8 cellular contexts compared by ENCODE assay signal in genomic region chr15:58731756-58732535, GRCh38. TPM values are rescaled to one million over a fixed set of nuclear protein-coding genes. Genes with fewer than 3 reads are reported as not detected.
DNase-seq lines count a peak whose midpoint lies in the region; ATAC-seq, FAIRE-seq and TF ChIP-seq lines count a peak whose summit lies in the region.

No MANE protein-coding gene starts in this region.

- H3K27me3 ChIP-seq in CD4-positive, CD25-positive, alpha-beta regulatory T cell (ENCODE audit: control insufficient read depth, insufficient read depth, low read length) = no peaks in the 10 kb centered on the region
- H3K27me3 ChIP-seq in endothelial cell of umbilical vein (ENCODE audit: control insufficient read depth in 2 of 2, insufficient read depth in 2 of 2, low read length in 2 of 2) = no peaks in the 10 kb centered on the region

- TF ChIP-seq CTCF in endothelial cell of umbilical vein (IDR thresholded peaks at IDR 0.05; ENCODE audit: extremely low read depth in 1 of 2, insufficient read depth in 1 of 2, low read depth in 1 of 2, low read length in 2 of 2) = no peak

- H3K9ac ChIP-seq in endothelial cell of umbilical vein (replicated peaks; ENCODE audit: extremely low read depth, insufficient read depth, low read length) = no peak overlapping the region

- H3K4me1 Mint-ChIP-seq in CD4-positive, CD25-positive, alpha-beta regulatory T cell = peaks cover 53 to 85% (median 67%) of the 10 kb centered on the region in 4 donors
- H3K4me1 Mint-ChIP-seq in naive B cell = peaks cover 48 to 78% (median 56%) of the 10 kb centered on the region in 3 donors
- peaks cover 26% of the 10 kb centered on the region for H3K4me1 Mint-ChIP-seq in activated CD8-positive, alpha-beta T cell treated with anti-CD3 and anti-CD28 coated beads, Interleukin-2, amount 10 ng/mL, durations not matched to agents 7 days and 5 days (ENCODE audit: low read depth)

- intact Hi-C loops in endothelial cell of umbilical vein (cut with micrococcal nuclease) = no loop called here

- H2AFZ ChIP-seq in endothelial cell of umbilical vein (ENCODE audit: low read depth, low read length) = no peak overlapping the region

- H3K9me1 ChIP-seq in endothelial cell of umbilical vein (replicated peaks; ENCODE audit: control insufficient read depth, extremely low read depth, insufficient read depth, low read length) = no peaks in the 10 kb centered on the region

- peaks cover 38% of the 10 kb centered on the region for H3K4me1 ChIP-seq in CD4-positive, CD25-positive, alpha-beta regulatory T cell (ENCODE audit: control insufficient read depth, insufficient read depth, low read length, poor library complexity, severe bottlenecking)
- no peaks in the 10 kb centered on the region for H3K4me1 ChIP-seq in endothelial cell of umbilical vein (ENCODE audit: control insufficient read depth, extremely low read depth, insufficient read depth, low read length)

- no peak overlapping the region for H3K27ac ChIP-seq in CD4-positive, CD25-positive, alpha-beta regulatory T cell (ENCODE audit: insufficient read depth, low read length, poor library complexity, severe bottlenecking)
- H3K27ac ChIP-seq in endothelial cell of umbilical vein (ENCODE audit: insufficient read depth, low read depth, low read length) = no peak overlapping the region

- H3K79me2 ChIP-seq in endothelial cell of umbilical vein (ENCODE audit: control insufficient read depth, insufficient read depth, low read length) = peaks cover 89% of the 10 kb centered on the region

- peak in 1 of 3 donors; percentile 34 for DNase-seq in CD4-positive, CD25-positive, alpha-beta regulatory T cell
- peak; percentile 89 for DNase-seq in NCI-H226
- DNase-seq in endothelial cell of umbilical vein (ENCODE audit: low read depth, low spot score) = peak; percentile 21
- DNase-seq in naive B cell = no peak
- no peak for DNase-seq in activated CD8-positive, alpha-beta T cell treated with anti-CD3 and anti-CD28 coated beads, Interleukin-2, amount 10 ng/mL, durations not matched to agents 7 days and 5 days
- no peak for DNase-seq in NCI-H146 (lab: John Stamatoyannopoulos, UW)

- H3K36me3 ChIP-seq in CD4-positive, CD25-positive, alpha-beta regulatory T cell (ENCODE audit: control insufficient read depth, insufficient read depth, low read length) = peaks cover 5% of the 10 kb centered on the region
- no peaks in the 10 kb centered on the region for H3K36me3 ChIP-seq in endothelial cell of umbilical vein (ENCODE audit: control insufficient read depth in 2 of 2, extremely low read depth in 1 of 2, insufficient read depth in 2 of 2, low read length in 2 of 2)

- H3K4me2 ChIP-seq in endothelial cell of umbilical vein (ENCODE audit: insufficient read depth, low read length) = no peak overlapping the region

- H4K20me1 ChIP-seq in endothelial cell of umbilical vein (replicated peaks; ENCODE audit: control insufficient read depth, extremely low read depth, insufficient read depth, low read length) = peaks cover 13% of the 10 kb centered on the region

- no peaks in the 10 kb centered on the region for H3K9me3 Mint-ChIP-seq in CD4-positive, CD25-positive, alpha-beta regulatory T cell
- no peaks in the 10 kb centered on the region for H3K9me3 Mint-ChIP-seq in naive B cell
- H3K9me3 Mint-ChIP-seq in activated CD8-positive, alpha-beta T cell treated with anti-CD3 and anti-CD28 coated beads, Interleukin-2, amount 10 ng/mL, durations not matched to agents 7 days and 5 days (ENCODE audit: insufficient read depth) = no peaks in the 10 kb centered on the region

- CTCF ChIA-PET in endothelial cell of umbilical vein (lab: Charles Lee) = interaction anchor here (0.8 kb wide), 1 partner anchor 10 kb away, joined by 3 read pairs; no protein-coding TSS in a partner anchor
- CTCF ChIA-PET in activated CD8-positive, alpha-beta T cell treated with anti-CD3 and anti-CD28 coated beads, Interleukin-2, amount 10 ng/mL, durations not matched to agents 7 days and 5 days (lab: Charles Lee) = interaction anchor here (0.7 to 1.3 kb wide), 2 partner anchors 39 to 57 kb away, joined by 3 to 4 read pairs; partner anchors contain the start of gene MINDY2

- dilution Hi-C loops in endothelial cell of umbilical vein (cut with MboI; ENCODE audit: extremely low pct_ligation_motif_present, low sequenced_read_pairs) = no loop called here

- POLR2A ChIA-PET in endothelial cell of umbilical vein (lab: Charles Lee) = no interaction called here
- POLR2A ChIA-PET in activated CD8-positive, alpha-beta T cell treated with anti-CD3 and anti-CD28 coated beads, Interleukin-2, amount 10 ng/mL, durations not matched to agents 7 days and 5 days (lab: Charles Lee) = no interaction called here

- peak overlapping the region in 2 of 3 donors; percentile 64 to 67 for H3K27ac Mint-ChIP-seq in CD4-positive, CD25-positive, alpha-beta regulatory T cell
- H3K27ac Mint-ChIP-seq in naive B cell = peak overlapping the region in 4 of 6 donors; percentile 34 to 80 (median 42)
- no peak overlapping the region for H3K27ac Mint-ChIP-seq in activated CD8-positive, alpha-beta T cell treated with anti-CD3 and anti-CD28 coated beads, Interleukin-2, amount 10 ng/mL, durations not matched to agents 7 days and 5 days

- H3K36me3 Mint-ChIP-seq in CD4-positive, CD25-positive, alpha-beta regulatory T cell = peaks cover 11% of the 10 kb centered on the region
- H3K36me3 Mint-ChIP-seq in naive B cell = no peaks in the 10 kb centered on the region
- peaks cover 30% of the 10 kb centered on the region for H3K36me3 Mint-ChIP-seq in activated CD8-positive, alpha-beta T cell treated with anti-CD3 and anti-CD28 coated beads, Interleukin-2, amount 10 ng/mL, durations not matched to agents 7 days and 5 days (ENCODE audit: low read depth)

- ATAC-seq in CD4-positive, CD25-positive, alpha-beta regulatory T cell (ENCODE audit: low read depth in 2 of 2) = no peak
- no peak for ATAC-seq in naive B cell (ENCODE audit: low read depth in 2 of 2)
- no peak for ATAC-seq in activated CD8-positive, alpha-beta T cell treated with anti-CD3 and anti-CD28 coated beads, Interleukin-2, amount 10 ng/mL, durations not matched to agents 7 days and 5 days
- ATAC-seq in HG03354 (IDR thresholded peaks at IDR 0.05; ENCODE audit: poor library complexity, severe bottlenecking, unreplicated experiment) = no peak
- no peak for ATAC-seq in HG03280 (IDR thresholded peaks at IDR 0.05; ENCODE audit: unreplicated experiment)

- no peaks in the 10 kb centered on the region for H3K9me3 ChIP-seq in CD4-positive, CD25-positive, alpha-beta regulatory T cell (ENCODE audit: control insufficient read depth in 2 of 2, low read length in 2 of 2)
- H3K9me3 ChIP-seq in endothelial cell of umbilical vein (replicated peaks; ENCODE audit: control insufficient read depth, insufficient read depth, low read length) = no peaks in the 10 kb centered on the region

- H3K4me3 ChIP-seq in CD4-positive, CD25-positive, alpha-beta regulatory T cell (ENCODE audit: low read depth, low read length) = no peak overlapping the region
- H3K4me3 ChIP-seq in endothelial cell of umbilical vein (replicated peaks in 1 of 3; ENCODE audit: insufficient read depth in 1 of 3, low read depth in 1 of 3, low read length in 3 of 3) = no peak overlapping the region

- no peak for TF ChIP-seq POLR2A in endothelial cell of umbilical vein (IDR thresholded peaks at IDR 0.05; ENCODE audit: low read depth, low read length)

- peak; percentile 76 for FAIRE-seq in endothelial cell of umbilical vein (lab: Jason Lieb, UNC)

- H3K27me3 Mint-ChIP-seq in CD4-positive, CD25-positive, alpha-beta regulatory T cell = no peaks in the 10 kb centered on the region
- H3K27me3 Mint-ChIP-seq in naive B cell = no peaks in the 10 kb centered on the region
- H3K27me3 Mint-ChIP-seq in activated CD8-positive, alpha-beta T cell treated with anti-CD3 and anti-CD28 coated beads, Interleukin-2, amount 10 ng/mL, durations not matched to agents 7 days and 5 days (ENCODE audit: low read depth) = no peaks in the 10 kb centered on the region

- BruUV-seq in endothelial cell of umbilical vein (replicated peaks; lab: Mats Ljungman, UMichigan) = no TSS peak

- H3K4me3 Mint-ChIP-seq in CD4-positive, CD25-positive, alpha-beta regulatory T cell = peak overlapping the region in 3 of 4 donors; percentile 11 to 22 (median 17)
- no peak overlapping the region for H3K4me3 Mint-ChIP-seq in naive B cell
- no peak overlapping the region for H3K4me3 Mint-ChIP-seq in activated CD8-positive, alpha-beta T cell treated with anti-CD3 and anti-CD28 coated beads, Interleukin-2, amount 10 ng/mL, durations not matched to agents 7 days and 5 days

RNA-seq across cellular contexts. Expression of gene ADAM10, which starts 17.6 kb away (rescaled TPM):
- 156 TPM for total RNA-seq in CD4-positive, CD25-positive, alpha-beta regulatory T cell
- polyA plus RNA-seq in CD4-positive, CD25-positive, alpha-beta regulatory T cell = 100 to 1,000 TPM; 149 to 183 (median 153) TPM
- total RNA-seq in endothelial cell of umbilical vein = 185 and 203 TPM in 2 replicates
- polyA plus RNA-seq in endothelial cell of umbilical vein = 69.9 and 91.3 TPM in 2 replicates
- 62.4 and 64.1 TPM in 2 replicates for polyA plus RNA-seq in endothelial cell of umbilical vein (2011; cell fraction: cytosol; rRNA removed)
- polyA plus RNA-seq in endothelial cell of umbilical vein (2011; cell fraction: nucleus; rRNA removed) = 52.6 and 62.5 TPM in 2 replicates
- 132 and 189 TPM in 2 replicates for polyA plus RNA-seq in endothelial cell of umbilical vein (2012)
- 194 and 209 TPM in 2 replicates for polyA minus RNA-seq in endothelial cell of umbilical vein
- 56.8 TPM for polyA minus RNA-seq in endothelial cell of umbilical vein (2011; cell fraction: cytosol; rRNA and poly(A)+ RNA removed)
- 113 and 133 TPM in 2 replicates for polyA minus RNA-seq in endothelial cell of umbilical vein (2011; cell fraction: nucleus; rRNA and poly(A)+ RNA removed)
- polyA plus RNA-seq in naive B cell (ENCODE audit: low read depth in 6 of 6) = 100 to 1,000 TPM; 112 to 148 (median 126) TPM
- 100 to 1,000 TPM; 133 to 135 TPM for total RNA-seq in activated CD8-positive, alpha-beta T cell treated with anti-CD3 and anti-CD28 coated beads, Interleukin-2, amount 10 ng/mL, durations not matched to agents 7 days and 5 days

RNA-seq across cellular contexts. Expression of gene MINDY2, which starts 39.2 kb away (rescaled TPM):
- 15.5 TPM for total RNA-seq in CD4-positive, CD25-positive, alpha-beta regulatory T cell
- polyA plus RNA-seq in CD4-positive, CD25-positive, alpha-beta regulatory T cell = 10 to 100 TPM in 3 of 4 donors, 1 to 10 TPM in 1; 7.9 to 15.9 (median 12.2) TPM
- total RNA-seq in endothelial cell of umbilical vein = 11.4 and 13.7 TPM in 2 replicates
- polyA plus RNA-seq in endothelial cell of umbilical vein = 1.2 and 1.6 TPM in 2 replicates
- 1.8 and 2.3 TPM in 2 replicates for polyA plus RNA-seq in endothelial cell of umbilical vein (2011; cell fraction: cytosol; rRNA removed)
- polyA plus RNA-seq in endothelial cell of umbilical vein (2011; cell fraction: nucleus; rRNA removed) = 2.4 and 3.8 TPM in 2 replicates
- polyA plus RNA-seq in endothelial cell of umbilical vein (2012) = 2.5 and 4.1 TPM in 2 replicates
- polyA minus RNA-seq in endothelial cell of umbilical vein = 10.5 and 15.0 TPM in 2 replicates
- 7.7 TPM for polyA minus RNA-seq in endothelial cell of umbilical vein (2011; cell fraction: cytosol; rRNA and poly(A)+ RNA removed)
- polyA minus RNA-seq in endothelial cell of umbilical vein (2011; cell fraction: nucleus; rRNA and poly(A)+ RNA removed) = 4.1 and 5.6 TPM in 2 replicates
- polyA plus RNA-seq in naive B cell (ENCODE audit: low read depth in 6 of 6) = 10 to 100 TPM in 4 of 6 donors, 1 to 10 TPM in 2; 6.3 to 20.2 (median 12.1) TPM
- total RNA-seq in activated CD8-positive, alpha-beta T cell treated with anti-CD3 and anti-CD28 coated beads, Interleukin-2, amount 10 ng/mL, durations not matched to agents 7 days and 5 days = 10 to 100 TPM; 14.9 TPM

Comparison
In these comparisons a context has a peak if more than half of its experiments do, and no peak if none do; other contexts are left out.
1. DNase-seq: peak in NCI-H226 (single experiment) and endothelial cell of umbilical vein (single experiment); none in naive B cell (single experiment), activated CD8-positive, alpha-beta T cell treated with anti-CD3 and anti-CD28 coated beads, Interleukin-2, amount 10 ng/mL, durations not matched to agents 7 days and 5 days (single experiment) and NCI-H146 (single experiment).
2. H3K4me3 Mint-ChIP-seq: peak in CD4-positive, CD25-positive, alpha-beta regulatory T cell (3 of 4); none in naive B cell (0 of 8) and activated CD8-positive, alpha-beta T cell treated with anti-CD3 and anti-CD28 coated beads, Interleukin-2, amount 10 ng/mL, durations not matched to agents 7 days and 5 days (single experiment).